Comparison of ENCODE assay signal across 9 cellular contexts in genomic region chr2:230226090-230226551, GRCh38. TPM values are rescaled to one million over a fixed set of nuclear protein-coding genes. Genes with fewer than 3 reads are reported as not detected.
A peak's percentile ranks its signal among the peaks of the same experiment; 100 is the strongest.
DNase-seq lines count a peak whose midpoint lies in the region; ATAC-seq lines count a peak whose summit lies in the region.
"Had no signal": no experiment of that assay in that cellular context is flagged by ENCODE, and none has a peak within 500 bp of the region (broad histone marks: within the 10 kb centered on the region; RNA-seq: fewer than 3 reads in every experiment).

No MANE protein-coding gene starts in this region.

- peak overlapping the region; percentile 94 for H3K27ac Mint-ChIP-seq in activated T-cell treated with anti-CD3 and anti-CD28 coated beads, Interleukin-2, amount 50 U/mL, for 72 hours
- H3K27ac Mint-ChIP-seq in activated CD4-positive, alpha-beta memory T cell treated with anti-CD3 and anti-CD28 coated beads, Interleukin-2, amount 10 ng/mL, durations not matched to agents 7 days and 5 days = peak overlapping the region; percentile 94

- no peaks in the 10 kb centered on the region for H3K4me1 ChIP-seq in thymus (ENCODE audit: control insufficient read depth, insufficient read depth, low read length)

- peak overlapping the region; percentile 36 for H3K27ac ChIP-seq in thymus (ENCODE audit: low read depth)

- no peaks in the 10 kb centered on the region for H3K27me3 ChIP-seq in thymus (ENCODE audit: control insufficient read depth, insufficient read depth)

- peaks cover 93% of the 10 kb centered on the region for H3K4me1 Mint-ChIP-seq in activated T-cell treated with anti-CD3 and anti-CD28 coated beads, Interleukin-2, amount 50 U/mL, for 72 hours (ENCODE audit: low read depth)
- peaks cover 69% of the 10 kb centered on the region for H3K4me1 Mint-ChIP-seq in activated CD4-positive, alpha-beta memory T cell treated with anti-CD3 and anti-CD28 coated beads, Interleukin-2, amount 10 ng/mL, durations not matched to agents 7 days and 5 days
- H3K4me1 Mint-ChIP-seq: neural crest cell had no signal

- H3K4me3 ChIP-seq in thymus (ENCODE audit: low read length) = peak overlapping the region; percentile 6

- POLR2A ChIA-PET in activated CD4-positive, alpha-beta memory T cell treated with anti-CD3 and anti-CD28 coated beads, Interleukin-2, amount 10 ng/mL, durations not matched to agents 7 days and 5 days (lab: Charles Lee) = interaction anchor here (0.8 to 4.6 kb wide), 25 partner anchors 9 to 639 kb away, joined by 3 to 49 read pairs (median 5); partner anchors contain the start of genes ITM2C, SP100 and SP140L

- H3K9me3 ChIP-seq in thymus (ENCODE audit: control insufficient read depth) = no peaks in the 10 kb centered on the region

- ATAC-seq in activated T-cell treated with anti-CD3 and anti-CD28 coated beads, Interleukin-2, amount 50 U/mL, for 72 hours (replicated peaks in 1 of 2) = peak; percentile 38 to 40
- peak; percentile 70 for ATAC-seq in HG03103 (IDR thresholded peaks at IDR 0.05; ENCODE audit: low read depth, unreplicated experiment)

- H3K9me3 Mint-ChIP-seq in activated T-cell treated with anti-CD3 and anti-CD28 coated beads, Interleukin-2, amount 50 U/mL, for 72 hours = peaks cover 4 to 7% of the 10 kb centered on the region in 2 donors
- peaks cover 12% of the 10 kb centered on the region for H3K9me3 Mint-ChIP-seq in activated CD4-positive, alpha-beta memory T cell treated with anti-CD3 and anti-CD28 coated beads, Interleukin-2, amount 10 ng/mL, durations not matched to agents 7 days and 5 days

- H3K27me3 Mint-ChIP-seq in activated T-cell treated with anti-CD3 and anti-CD28 coated beads, Interleukin-2, amount 50 U/mL, for 72 hours (ENCODE audit: low read depth) = no peaks in the 10 kb centered on the region
- H3K27me3 Mint-ChIP-seq in activated CD4-positive, alpha-beta memory T cell treated with anti-CD3 and anti-CD28 coated beads, Interleukin-2, amount 10 ng/mL, durations not matched to agents 7 days and 5 days = no peaks in the 10 kb centered on the region

- WGBS in thymus = 76% methylated on average over 3 of the region's 3 CpGs

- peak overlapping the region; percentile 89 to 90 for H3K4me3 Mint-ChIP-seq in activated T-cell treated with anti-CD3 and anti-CD28 coated beads, Interleukin-2, amount 50 U/mL, for 72 hours
- H3K4me3 Mint-ChIP-seq in activated CD4-positive, alpha-beta memory T cell treated with anti-CD3 and anti-CD28 coated beads, Interleukin-2, amount 10 ng/mL, durations not matched to agents 7 days and 5 days = peak overlapping the region; percentile 77
- H3K4me3 Mint-ChIP-seq: neural crest cell had no signal

- H3K36me3 Mint-ChIP-seq in activated T-cell treated with anti-CD3 and anti-CD28 coated beads, Interleukin-2, amount 50 U/mL, for 72 hours (ENCODE audit: insufficient read depth in 2 of 2) = peaks cover 10 to 24% of the 10 kb centered on the region in 2 donors
- peaks cover 29% of the 10 kb centered on the region for H3K36me3 Mint-ChIP-seq in activated CD4-positive, alpha-beta memory T cell treated with anti-CD3 and anti-CD28 coated beads, Interleukin-2, amount 10 ng/mL, durations not matched to agents 7 days and 5 days (ENCODE audit: low read depth)

- CTCF ChIA-PET in activated CD4-positive, alpha-beta memory T cell treated with anti-CD3 and anti-CD28 coated beads, Interleukin-2, amount 10 ng/mL, durations not matched to agents 7 days and 5 days (lab: Charles Lee) = interaction anchor here (1.0 to 1.5 kb wide), 4 partner anchors 12 to 101 kb away, joined by 3 to 5 read pairs (median 4); partner anchors contain the start of gene SP140L

- no peak for DNase-seq in activated T-cell treated with anti-CD3 and anti-CD28 coated beads, Interleukin-2, amount 50 U/mL, for 72 hours
- DNase-seq in activated T-cell treated with anti-CD3 and anti-CD28 coated beads, Interleukin-2, amount 50 U/mL, for 48 hours = no peak
- no peak for DNase-seq in activated CD4-positive, alpha-beta memory T cell treated with anti-CD3 and anti-CD28 coated beads, Interleukin-2, amount 10 ng/mL, durations not matched to agents 7 days and 5 days
- DNase-seq in SHP77 treated with DMSO at 0.1 percent for 48 hours (lab: John Stamatoyannopoulos, UW) = no peak
- no peak for DNase-seq in activated CD8-positive, alpha-beta memory T cell treated with anti-CD3 and anti-CD28 coated beads for 24 hours
- DNase-seq in T-helper 9 cell = no peak

- H3K36me3 ChIP-seq in thymus (ENCODE audit: control insufficient read depth, insufficient read depth) = no peaks in the 10 kb centered on the region

RNA-seq across cellular contexts. Expression of gene SP140, which starts 0.6 kb away (rescaled TPM):
- 100 to 1,000 TPM; 102 to 109 TPM for total RNA-seq in activated T-cell treated with anti-CD3 and anti-CD28 coated beads, Interleukin-2, amount 50 U/mL, for 72 hours
- 100 to 1,000 TPM; 132 to 137 TPM for total RNA-seq in activated CD4-positive, alpha-beta memory T cell treated with anti-CD3 and anti-CD28 coated beads, Interleukin-2, amount 10 ng/mL, durations not matched to agents 7 days and 5 days
- polyA plus RNA-seq in thymus = 10.5 TPM
- total RNA-seq: neural crest cell had no signal

RNA-seq across cellular contexts. Expression of gene SP110, which starts 6.3 kb away (rescaled TPM):
- total RNA-seq in activated T-cell treated with anti-CD3 and anti-CD28 coated beads, Interleukin-2, amount 50 U/mL, for 72 hours = 100 to 1,000 TPM; 118 to 128 TPM
- 100 to 1,000 TPM; 125 to 128 TPM for total RNA-seq in activated CD4-positive, alpha-beta memory T cell treated with anti-CD3 and anti-CD28 coated beads, Interleukin-2, amount 10 ng/mL, durations not matched to agents 7 days and 5 days
- 42.8 TPM for polyA plus RNA-seq in thymus
